Comparison of ENCODE assay signal across 8 cellular contexts in the genomic region with DNA sequence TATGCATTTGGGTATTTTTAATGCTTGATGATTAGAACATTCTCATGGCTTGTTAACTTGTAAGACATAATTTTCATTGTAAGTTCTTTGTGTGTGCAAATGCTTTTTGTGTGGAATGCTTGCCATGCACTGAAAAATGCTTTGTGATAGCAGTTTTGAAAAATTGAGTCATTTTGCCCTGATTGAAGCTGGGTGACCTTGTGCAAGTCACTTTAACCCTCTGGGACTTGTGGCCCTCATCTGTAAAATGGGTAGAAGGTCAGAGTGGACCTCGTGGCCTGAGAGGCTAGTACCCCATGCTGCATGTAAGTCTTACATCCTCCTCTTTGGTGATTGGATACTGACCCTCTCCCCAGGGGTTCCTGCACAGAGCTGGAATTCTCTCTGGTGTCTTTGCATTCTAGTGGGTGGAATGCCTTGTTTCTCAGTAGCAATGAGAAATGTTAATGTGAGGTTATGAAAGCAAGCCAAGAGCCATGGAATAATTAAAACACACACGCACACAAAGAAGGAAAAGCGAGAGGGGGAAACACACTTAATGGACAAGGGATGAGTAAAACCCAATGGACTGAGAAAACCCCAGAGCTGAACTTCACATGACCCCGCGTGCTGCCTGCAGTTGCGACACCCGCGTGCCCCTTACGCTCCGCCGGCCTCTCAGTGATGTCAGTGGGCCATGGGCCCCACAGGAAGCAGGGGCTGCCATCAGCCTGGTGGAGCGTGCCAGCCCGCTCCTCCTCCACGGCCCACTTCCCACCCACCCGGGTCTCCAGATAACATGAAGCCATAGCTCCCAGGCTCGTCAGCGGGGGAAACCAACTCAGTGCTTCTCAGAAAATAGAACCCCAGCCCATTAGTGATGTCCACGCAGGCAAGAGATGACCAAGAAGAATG. TPM values are rescaled to one million over a fixed set of nuclear protein-coding genes. Genes with fewer than 3 reads are reported as not detected.
DNase-seq lines count a peak whose midpoint lies in the region; ATAC-seq and TF ChIP-seq lines count a peak whose summit lies in the region.

No MANE protein-coding gene starts in this region.

- H3K27ac Mint-ChIP-seq in effector memory CD8-positive, alpha-beta T cell: peak overlapping the region in 1 of 2 donors; percentile 79
- peak overlapping the region; percentile 16 to 69 for H3K27ac Mint-ChIP-seq in natural killer cell treated with Interleukin-12 subunit alpha and Interleukin-12 subunit beta and Interleukin-15 and Interleukin-18, amount 100 ng/mL, for 72 hours
- no peak overlapping the region for H3K27ac Mint-ChIP-seq in activated T-helper 2 cell treated with anti-CD3 and anti-CD28 coated beads, Interferon-gamma antibody, Interleukin-2, Interleukin-4, amounts not matched to agents 10 μg/mL and 5 μg/mL and 100 μg/mL, durations not matched to agents 14 hours and 24 hours and 36 hours

- intact Hi-C loops in activated T-helper 2 cell treated with anti-CD3 and anti-CD28 coated beads, Interferon-gamma antibody, Interleukin-2, Interleukin-4, amounts not matched to agents 10 μg/mL and 5 μg/mL and 100 μg/mL, durations not matched to agents 14 hours and 24 hours and 36 hours (cut with micrococcal nuclease): no loop called here

- no peak for TF ChIP-seq POLR2A in NB4 (IDR thresholded peaks at IDR 0.05; ENCODE audit: extremely low read depth, insufficient read length)

- H3K9me3 Mint-ChIP-seq in effector memory CD8-positive, alpha-beta T cell: peaks cover 0 to 5% of the 10 kb centered on the region in 2 donors
- no peaks in the 10 kb centered on the region for H3K9me3 Mint-ChIP-seq in natural killer cell treated with Interleukin-12 subunit alpha and Interleukin-12 subunit beta and Interleukin-15 and Interleukin-18, amount 100 ng/mL, for 72 hours
- H3K9me3 Mint-ChIP-seq in activated T-helper 2 cell treated with anti-CD3 and anti-CD28 coated beads, Interferon-gamma antibody, Interleukin-2, Interleukin-4, amounts not matched to agents 10 μg/mL and 5 μg/mL and 100 μg/mL, durations not matched to agents 14 hours and 24 hours and 36 hours: peaks cover 12% of the 10 kb centered on the region

- ATAC-seq in GM21447 (IDR thresholded peaks at IDR 0.05; ENCODE audit: unreplicated experiment): peak; percentile 64
- peak; percentile 61 for ATAC-seq in effector memory CD8-positive, alpha-beta T cell (replicated peaks)
- ATAC-seq in natural killer cell treated with Interleukin-12 subunit alpha and Interleukin-12 subunit beta and Interleukin-15 and Interleukin-18, amount 100 ng/mL, for 72 hours: peak in 1 of 2 donors; percentile 78

- peak overlapping the region; percentile 16 for H3K4me3 ChIP-seq in NB4 (ENCODE audit: low read depth, low read length)

- no peak for TF ChIP-seq CTCF in NB4 (IDR thresholded peaks at IDR 0.05; ENCODE audit: low read depth, low read length)

- H3K27me3 Mint-ChIP-seq in effector memory CD8-positive, alpha-beta T cell: no peaks in the 10 kb centered on the region
- peaks cover 0 to 8% of the 10 kb centered on the region in 2 donors for H3K27me3 Mint-ChIP-seq in natural killer cell treated with Interleukin-12 subunit alpha and Interleukin-12 subunit beta and Interleukin-15 and Interleukin-18, amount 100 ng/mL, for 72 hours
- no peaks in the 10 kb centered on the region for H3K27me3 Mint-ChIP-seq in activated T-helper 2 cell treated with anti-CD3 and anti-CD28 coated beads, Interferon-gamma antibody, Interleukin-2, Interleukin-4, amounts not matched to agents 10 μg/mL and 5 μg/mL and 100 μg/mL, durations not matched to agents 14 hours and 24 hours and 36 hours (ENCODE audit: low read depth)

- DNase-seq in CD1c-positive myeloid dendritic cell (ENCODE audit: extremely low spot score) (peak; percentile 85), NB4 (ENCODE audit: low read depth) (peak; percentile 89), cortex of kidney (lab: John Stamatoyannopoulos, UW) (no peak)
- DNase-seq in effector memory CD8-positive, alpha-beta T cell: no peak
- peak; percentile 74 for DNase-seq in natural killer cell treated with Interleukin-12 subunit alpha and Interleukin-12 subunit beta and Interleukin-15 and Interleukin-18, amount 100 ng/mL, for 72 hours (ENCODE audit: low spot score)
- no peak for DNase-seq in activated effector memory CD4-positive, alpha-beta T cell treated with anti-CD3 and anti-CD28 coated beads, Interleukin-2, amount 50 U/mL, for 16 hours
- DNase-seq in activated T-helper 2 cell treated with anti-CD3 and anti-CD28 coated beads, Interferon-gamma antibody, Interleukin-2, Interleukin-4, amounts not matched to agents 10 μg/mL and 5 μg/mL and 100 μg/mL, durations not matched to agents 14 hours and 24 hours and 36 hours (ENCODE audit: low spot score): no peak

- H3K4me1 Mint-ChIP-seq in effector memory CD8-positive, alpha-beta T cell (ENCODE audit: low read depth in 2 of 2): peaks cover 32 to 81% of the 10 kb centered on the region in 2 donors
- H3K4me1 Mint-ChIP-seq in natural killer cell treated with Interleukin-12 subunit alpha and Interleukin-12 subunit beta and Interleukin-15 and Interleukin-18, amount 100 ng/mL, for 72 hours (ENCODE audit: low read depth in 2 of 2): peaks cover 53 to 82% of the 10 kb centered on the region in 2 donors
- H3K4me1 Mint-ChIP-seq in activated T-helper 2 cell treated with anti-CD3 and anti-CD28 coated beads, Interferon-gamma antibody, Interleukin-2, Interleukin-4, amounts not matched to agents 10 μg/mL and 5 μg/mL and 100 μg/mL, durations not matched to agents 14 hours and 24 hours and 36 hours (ENCODE audit: low read depth): peaks cover 75% of the 10 kb centered on the region

- H3K4me3 Mint-ChIP-seq in effector memory CD8-positive, alpha-beta T cell: peak overlapping the region; percentile 61
- H3K4me3 Mint-ChIP-seq in natural killer cell treated with Interleukin-12 subunit alpha and Interleukin-12 subunit beta and Interleukin-15 and Interleukin-18, amount 100 ng/mL, for 72 hours: peak overlapping the region; percentile 65
- H3K4me3 Mint-ChIP-seq in activated T-helper 2 cell treated with anti-CD3 and anti-CD28 coated beads, Interferon-gamma antibody, Interleukin-2, Interleukin-4, amounts not matched to agents 10 μg/mL and 5 μg/mL and 100 μg/mL, durations not matched to agents 14 hours and 24 hours and 36 hours (ENCODE audit: low read depth): no peak overlapping the region

- peaks cover 22% of the 10 kb centered on the region for H3K36me3 Mint-ChIP-seq in effector memory CD8-positive, alpha-beta T cell (ENCODE audit: insufficient read depth)
- H3K36me3 Mint-ChIP-seq in natural killer cell treated with Interleukin-12 subunit alpha and Interleukin-12 subunit beta and Interleukin-15 and Interleukin-18, amount 100 ng/mL, for 72 hours: peaks cover 15% of the 10 kb centered on the region
- peaks cover 68% of the 10 kb centered on the region for H3K36me3 Mint-ChIP-seq in activated T-helper 2 cell treated with anti-CD3 and anti-CD28 coated beads, Interferon-gamma antibody, Interleukin-2, Interleukin-4, amounts not matched to agents 10 μg/mL and 5 μg/mL and 100 μg/mL, durations not matched to agents 14 hours and 24 hours and 36 hours (ENCODE audit: low read depth)

RNA-seq across cellular contexts. Expression of gene SMAD3, which starts 44.0 kb away (rescaled TPM):
- 10 to 100 TPM; 13.5 to 47.4 TPM for total RNA-seq in natural killer cell treated with Interleukin-12 subunit alpha and Interleukin-12 subunit beta and Interleukin-15 and Interleukin-18, amount 100 ng/mL, for 72 hours
- 25.2 and 28.1 TPM in 2 replicates for total RNA-seq in activated T-helper 2 cell treated with anti-CD3 and anti-CD28 coated beads, Interferon-gamma antibody, Interleukin-2, Interleukin-4, amounts not matched to agents 10 μg/mL and 5 μg/mL and 100 μg/mL, durations not matched to agents 14 hours and 24 hours and 36 hours

Comparison
In these comparisons a context has a peak if more than half of its experiments do, and no peak if none do; other contexts are left out.
1. DNase-seq: peak in CD1c-positive myeloid dendritic cell (single experiment), NB4 (single experiment) and natural killer cell treated with Interleukin-12 subunit alpha and Interleukin-12 subunit beta and Interleukin-15 and Interleukin-18, amount 100 ng/mL, for 72 hours (single experiment); none in effector memory CD8-positive, alpha-beta T cell (0 of 3), activated effector memory CD4-positive, alpha-beta T cell treated with anti-CD3 and anti-CD28 coated beads, Interleukin-2, amount 50 U/mL, for 16 hours (single experiment), activated T-helper 2 cell treated with anti-CD3 and anti-CD28 coated beads, Interferon-gamma antibody, Interleukin-2, Interleukin-4, amounts not matched to agents 10 μg/mL and 5 μg/mL and 100 μg/mL, durations not matched to agents 14 hours and 24 hours and 36 hours (single experiment) and cortex of kidney (single experiment).